In the genomic region with DNA sequence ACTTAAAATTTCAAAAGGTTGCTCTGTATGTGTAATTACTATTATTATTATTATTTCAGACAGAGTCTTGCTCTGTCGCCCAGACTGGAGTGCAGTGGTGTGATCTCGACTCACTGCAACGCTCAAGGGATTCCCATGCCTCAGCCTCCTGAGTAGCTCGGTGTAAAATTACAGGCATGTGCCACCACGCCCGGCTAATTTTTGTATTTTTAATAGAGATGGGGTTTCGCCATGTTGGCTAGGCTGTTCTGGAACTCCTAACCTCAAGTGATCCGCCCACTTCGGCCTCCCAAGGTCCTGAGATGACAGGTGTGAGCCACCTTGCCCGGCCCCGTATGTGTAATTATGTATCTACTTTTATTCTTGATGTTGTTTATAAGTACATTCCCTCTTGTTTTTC, we compare ENCODE assay signal across 22 cellular contexts.
DNase-seq lines count a peak whose midpoint lies in the region; ATAC-seq lines count a peak whose summit lies in the region.
"Had no signal": no experiment of that assay in that cellular context is flagged by ENCODE, and none has a peak within 500 bp of the region (broad histone marks: within the 10 kb centered on the region; RNA-seq: fewer than 3 reads in every experiment).

No MANE protein-coding gene starts in this region.

- no peaks in the 10 kb centered on the region for H3K9me3 Mint-ChIP-seq in T-cell

- POLR2A ChIA-PET in T-cell (lab: Charles Lee), result interaction anchor here in 1 of 2 donors (0.6 to 0.9 kb wide), 2 partner anchors 13 to 64 kb away, joined by 9 to 10 read pairs; no protein-coding TSS in a partner anchor

- CTCF ChIA-PET in T-cell (lab: Charles Lee), result interaction anchor here (0.6 to 1.1 kb wide), 3 partner anchors 10 to 215 kb away, joined by 3 to 5 read pairs (median 4); no protein-coding TSS in a partner anchor

- no peaks in the 10 kb centered on the region for H4K20me1 ChIP-seq in BLaER1 treated with 17β-estradiol and CSF1 and Interleukin-3, amounts not matched to agents 10 nM and 100 nM

- DNase-seq in T-cell (no peak), kidney tubule cell (ENCODE audit: low spot score) (peak; percentile 35), NCI-H748 treated with DMSO at 0.1 percent for 48 hours (lab: John Stamatoyannopoulos, UW) (no peak)
- no peak for DNase-seq in stimulated activated CD4-positive, alpha-beta T cell treated with anti-CD3 and anti-CD28 coated beads, Interleukin-4, amount 100 ng/mL, for 4 hours
- DNase-seq: activated CD4-positive, alpha-beta T cell treated with anti-CD3 and anti-CD28 coated beads for 1 hour; activated CD8-positive, alpha-beta memory T cell treated with anti-CD3 and anti-CD28 coated beads, Interleukin-2, amount 50 U/mL, for 4 hours; aorta; COR-L47; effector CD8-positive, alpha-beta T cell; heart left ventricle; NCI-H1436 treated with DMSO at 0.1 percent for 48 hours; NCI-H226; Peyer's patch; stimulated activated naive CD4-positive, alpha-beta T cell had no signal

- no peaks in the 10 kb centered on the region for H3K36me3 ChIP-seq in BLaER1 treated with 17β-estradiol and CSF1 and Interleukin-3, amounts not matched to agents 10 nM and 100 nM
- H3K36me3 ChIP-seq in ES-I3 (ENCODE audit: insufficient read depth, low read length), result no peaks in the 10 kb centered on the region
- H3K36me3 ChIP-seq: heart left ventricle, Peyer's patch, right atrium auricular region, tibial nerve had no signal

- H3K4me2 ChIP-seq in BLaER1 treated with 17β-estradiol and CSF1 and Interleukin-3, amounts not matched to agents 10 nM and 100 nM, result peak overlapping the region in 7 of 11 experiments; percentile 3 to 95 (median 86); a peak in 5 of 22 replicates

- no peaks in the 10 kb centered on the region for H3K9me3 ChIP-seq in BLaER1 treated with 17β-estradiol and CSF1 and Interleukin-3, amounts not matched to agents 10 nM and 100 nM (replicated peaks in 1 of 11)
- H3K9me3 ChIP-seq in ES-I3 (ENCODE audit: control insufficient read depth, insufficient read depth, low read length), result no peaks in the 10 kb centered on the region
- H3K9me3 ChIP-seq: heart left ventricle, Peyer's patch, right atrium auricular region, tibial nerve had no signal

- peak overlapping the region in 1 of 11 experiments; percentile 89; a peak in 1 of 22 replicates for H3K27ac ChIP-seq in BLaER1 treated with 17β-estradiol and CSF1 and Interleukin-3, amounts not matched to agents 10 nM and 100 nM

- no peak overlapping the region for H3K4me3 ChIP-seq in BLaER1 treated with 17β-estradiol and CSF1 and Interleukin-3, amounts not matched to agents 10 nM and 100 nM
- H3K4me3 ChIP-seq: lung, Peyer's patch, right atrium auricular region, SK-N-MC had no signal

- no peaks in the 10 kb centered on the region for H3K27me3 Mint-ChIP-seq in T-cell

- peak overlapping the region in 2 of 3 donors; percentile 37 to 89 for H3K4me3 Mint-ChIP-seq in T-cell

- peaks cover 0 to 11% (median 6%) of the 10 kb centered on the region in 11 experiments; a peak in 7 of 22 replicates for H3K27me3 ChIP-seq in BLaER1 treated with 17β-estradiol and CSF1 and Interleukin-3, amounts not matched to agents 10 nM and 100 nM
- H3K27me3 ChIP-seq: heart left ventricle, Peyer's patch, right atrium auricular region, tibial nerve had no signal

- peaks cover 56 to 100% (median 86%) of the 10 kb centered on the region in 10 experiments for H3K4me1 ChIP-seq in BLaER1 treated with 17β-estradiol and CSF1 and Interleukin-3, amounts not matched to agents 10 nM and 100 nM
- peaks cover 20% of the 10 kb centered on the region for H3K4me1 ChIP-seq in ES-I3 (ENCODE audit: insufficient read depth, low read length)

- peaks cover 67 to 70% (median 67%) of the 10 kb centered on the region in 3 donors for H3K4me1 Mint-ChIP-seq in T-cell

- ATAC-seq in T-cell (replicated peaks in 1 of 4), result no peak
- no peak for ATAC-seq in GM21576 (IDR thresholded peaks at IDR 0.05; ENCODE audit: unreplicated experiment)
- ATAC-seq in HG03439 (IDR thresholded peaks at IDR 0.05; ENCODE audit: unreplicated experiment), result no peak
- ATAC-seq: heart left ventricle had no signal

- no peaks in the 10 kb centered on the region for H3K36me3 Mint-ChIP-seq in T-cell

- peak overlapping the region; percentile 31 to 69 for H3K27ac Mint-ChIP-seq in T-cell

- no peak overlapping the region for H3K9ac ChIP-seq in BLaER1 treated with 17β-estradiol and CSF1 and Interleukin-3, amounts not matched to agents 10 nM and 100 nM
- peak overlapping the region; percentile 35; the same call in 1 of the 2 replicates for H3K9ac ChIP-seq in ES-I3 (ENCODE audit: low read depth, low read length)
